In genomic region chr1:154481058-154481457, GRCh38 we compare ENCODE assay signal across 22 cellular contexts. TPM values are rescaled to one million over a fixed set of nuclear protein-coding genes. Genes with fewer than 3 reads are reported as not detected.
DNase-seq lines count a peak whose midpoint lies in the region; ATAC-seq and TF ChIP-seq lines count a peak whose summit lies in the region.
"Had no signal": no experiment of that assay in that cellular context is flagged by ENCODE, and none has a peak within 500 bp of the region (broad histone marks: within the 10 kb centered on the region; RNA-seq: fewer than 3 reads in every experiment).

No MANE protein-coding gene starts in this region.

- H3K27me3 Mint-ChIP-seq in natural killer cell treated with Interleukin-12 subunit alpha and Interleukin-12 subunit beta and Interleukin-15 and Interleukin-18, amount 100 ng/mL, for 72 hours: peaks cover 0 to 6% of the 10 kb centered on the region in 2 donors

- H3K27ac Mint-ChIP-seq in natural killer cell treated with Interleukin-12 subunit alpha and Interleukin-12 subunit beta and Interleukin-15 and Interleukin-18, amount 100 ng/mL, for 72 hours: no peak overlapping the region
- H3K27ac Mint-ChIP-seq: activated naive CD8-positive, alpha-beta T cell treated with anti-CD3 and anti-CD28 coated beads, Interleukin-2, amount 10 ng/mL, durations not matched to agents 7 days and 5 days; activated T-cell treated with anti-CD3 and anti-CD28 coated beads, Interleukin-2, amount 50 U/mL, for 24 hours had no signal

- H3K9me3 ChIP-seq in OCI-LY1 (ENCODE audit: low read length) (no peaks in the 10 kb centered on the region), muscle layer of colon (ENCODE audit: low read length) (no peaks in the 10 kb centered on the region)
- H3K9me3 ChIP-seq: HAP-1, left lung, psoas muscle, SJCRH30 had no signal

- ATAC-seq in natural killer cell treated with Interleukin-12 subunit alpha and Interleukin-12 subunit beta and Interleukin-15 and Interleukin-18, amount 100 ng/mL, for 72 hours: no peak
- ATAC-seq in HG03460 (IDR thresholded peaks at IDR 0.05; ENCODE audit: unreplicated experiment): no peak
- ATAC-seq in GM19328 (IDR thresholded peaks at IDR 0.05; ENCODE audit: unreplicated experiment): no peak
- ATAC-seq: HepG2; left lung; psoas muscle; stimulated activated naive CD8-positive, alpha-beta T cell treated with anti-CD3 and anti-CD28 coated beads, Interleukin-15, Interleukin-2, amounts not matched to agents 100 U/mL and 50 U/mL, for 24 hours had no signal

- no peaks in the 10 kb centered on the region for H3K36me3 ChIP-seq in KMS-11 (ENCODE audit: insufficient read depth)
- H3K36me3 ChIP-seq in OCI-LY1 (ENCODE audit: insufficient read depth, low read length): no peaks in the 10 kb centered on the region
- H3K36me3 ChIP-seq in muscle layer of colon (ENCODE audit: insufficient read depth, low read length): no peaks in the 10 kb centered on the region
- H3K36me3 ChIP-seq: HAP-1, SJCRH30 had no signal

- no peaks in the 10 kb centered on the region for H3K79me2 ChIP-seq in KMS-11 (ENCODE audit: insufficient read depth, low read depth)
- no peaks in the 10 kb centered on the region for H3K79me2 ChIP-seq in OCI-LY1 (ENCODE audit: insufficient read depth, low read length)

- no peaks in the 10 kb centered on the region for H4K20me1 ChIP-seq in KMS-11 (ENCODE audit: insufficient read depth)
- no peaks in the 10 kb centered on the region for H4K20me1 ChIP-seq in OCI-LY1 (ENCODE audit: insufficient read depth, low read length)

- peaks cover 8% of the 10 kb centered on the region in 2 donors for H3K4me1 Mint-ChIP-seq in natural killer cell treated with Interleukin-12 subunit alpha and Interleukin-12 subunit beta and Interleukin-15 and Interleukin-18, amount 100 ng/mL, for 72 hours (ENCODE audit: low read depth in 2 of 2)

- no peaks in the 10 kb centered on the region for H3K36me3 Mint-ChIP-seq in natural killer cell treated with Interleukin-12 subunit alpha and Interleukin-12 subunit beta and Interleukin-15 and Interleukin-18, amount 100 ng/mL, for 72 hours
- H3K36me3 Mint-ChIP-seq: activated naive CD8-positive, alpha-beta T cell treated with anti-CD3 and anti-CD28 coated beads, Interleukin-2, amount 10 ng/mL, durations not matched to agents 7 days and 5 days; CD4-positive, alpha-beta memory T cell had no signal

- H3K9me2 ChIP-seq in OCI-LY1 (ENCODE audit: low read depth, low read length): no peaks in the 10 kb centered on the region

- H3F3A ChIP-seq in OCI-LY1 (ENCODE audit: insufficient read depth, low read length): no peaks in the 10 kb centered on the region

- H3K9me3 Mint-ChIP-seq in natural killer cell treated with Interleukin-12 subunit alpha and Interleukin-12 subunit beta and Interleukin-15 and Interleukin-18, amount 100 ng/mL, for 72 hours: no peaks in the 10 kb centered on the region
- H3K9me3 Mint-ChIP-seq: activated naive CD8-positive, alpha-beta T cell treated with anti-CD3 and anti-CD28 coated beads, Interleukin-2, amount 10 ng/mL, durations not matched to agents 7 days and 5 days; activated T-cell treated with anti-CD3 and anti-CD28 coated beads, Interleukin-2, amount 50 U/mL, for 24 hours; CD4-positive, alpha-beta memory T cell had no signal

- H3K4me3 ChIP-seq in KMS-11 (IDR thresholded peaks at IDR 0.05; ENCODE audit: insufficient read depth, low read depth, low read length) (no peak overlapping the region), OCI-LY1 (ENCODE audit: low read depth, low read length, poor library complexity, severe bottlenecking) (no peak overlapping the region), muscle layer of colon (ENCODE audit: low read depth in 1 of 2, low read length in 2 of 2) (no peak overlapping the region)
- H3K4me3 ChIP-seq: HAP-1, left lung, psoas muscle, SJCRH30 had no signal

- no peak; the same call in none of the 2 replicates for TF ChIP-seq CTCF in KMS-11 (conservative IDR thresholded peaks at IDR 0.05; ENCODE audit: low read depth, low read length)
- TF ChIP-seq CTCF in OCI-LY1 (IDR thresholded peaks at IDR 0.05; ENCODE audit: low read length): peak; percentile 17; the same call in 1 of the 2 replicates

- DNase-seq in NCI-H2081 (lab: John Stamatoyannopoulos, UW) (peak; percentile 55 to 72), NCI-H2081 treated with DMSO at 0.1 percent for 48 hours (lab: John Stamatoyannopoulos, UW) (no peak)
- DNase-seq in natural killer cell treated with Interleukin-12 subunit alpha and Interleukin-12 subunit beta and Interleukin-15 and Interleukin-18, amount 100 ng/mL, for 72 hours (ENCODE audit: low spot score): no peak
- DNase-seq: activated CD4-positive, alpha-beta T cell treated with anti-CD3 and anti-CD28 coated beads, Interleukin-2, amount 50 U/mL, for 4 hours; activated naive CD8-positive, alpha-beta T cell treated with anti-CD3 and anti-CD28 coated beads, Interleukin-2, amount 10 ng/mL, durations not matched to agents 7 days and 5 days; activated T-cell treated with anti-CD3 and anti-CD28 coated beads, Interleukin-2, amount 50 U/mL, for 24 hours; CD4-positive, alpha-beta memory T cell; effector CD8-positive, alpha-beta T cell; left lung; NCI-H1436 treated with DMSO at 0.1 percent for 48 hours; NK-92 treated with Interleukin-12 subunit alpha and Interleukin-12 subunit beta, amount 100 ng/mL, for 24 hours; psoas muscle; stimulated activated naive CD8-positive, alpha-beta T cell treated with anti-CD3 and anti-CD28 coated beads, Interleukin-15, Interleukin-2, amounts not matched to agents 100 U/mL and 50 U/mL, for 24 hours had no signal

- H3K27ac ChIP-seq in KMS-11 (no peak overlapping the region), OCI-LY1 (ENCODE audit: low read depth, low read length, poor library complexity, severe bottlenecking) (no peak overlapping the region), muscle layer of colon (ENCODE audit: low read depth, low read length) (peak overlapping the region; percentile 9)
- H3K27ac ChIP-seq: left lung, psoas muscle, SJCRH30 had no signal

- peak overlapping the region; percentile 5; the same call in 1 of the 2 replicates for H3K4me2 ChIP-seq in KMS-11
- H3K4me2 ChIP-seq in OCI-LY1 (ENCODE audit: low read length): no peak overlapping the region

- no peak overlapping the region for H3K4me3 Mint-ChIP-seq in natural killer cell treated with Interleukin-12 subunit alpha and Interleukin-12 subunit beta and Interleukin-15 and Interleukin-18, amount 100 ng/mL, for 72 hours
- H3K4me3 Mint-ChIP-seq: activated naive CD8-positive, alpha-beta T cell treated with anti-CD3 and anti-CD28 coated beads, Interleukin-2, amount 10 ng/mL, durations not matched to agents 7 days and 5 days; activated T-cell treated with anti-CD3 and anti-CD28 coated beads, Interleukin-2, amount 50 U/mL, for 24 hours; CD4-positive, alpha-beta memory T cell had no signal

- H3K27me3 ChIP-seq in KMS-11 (ENCODE audit: insufficient read depth, low read depth) (no peaks in the 10 kb centered on the region), OCI-LY1 (ENCODE audit: insufficient read depth, low read length) (no peaks in the 10 kb centered on the region), muscle layer of colon (ENCODE audit: control insufficient read depth in 1 of 2, insufficient read depth in 2 of 2, low read length in 2 of 2) (no peaks in the 10 kb centered on the region)
- H3K27me3 ChIP-seq: left lung, SJCRH30 had no signal

- H2AFZ ChIP-seq in KMS-11 (ENCODE audit: low read depth) (no peak overlapping the region), OCI-LY1 (ENCODE audit: low read length) (no peak overlapping the region)

- H3K9ac ChIP-seq in KMS-11 (no peak overlapping the region), OCI-LY1 (ENCODE audit: low read length) (no peak overlapping the region), muscle layer of colon (ENCODE audit: low read length) (no peak overlapping the region)

- H3K4me1 ChIP-seq in KMS-11 (ENCODE audit: low read depth, poor library complexity, severe bottlenecking) (peaks cover 38% of the 10 kb centered on the region), OCI-LY1 (ENCODE audit: insufficient read depth, low read length, severe bottlenecking) (no peaks in the 10 kb centered on the region), muscle layer of colon (ENCODE audit: insufficient read depth, low read length) (no peaks in the 10 kb centered on the region)
- H3K4me1 ChIP-seq: HAP-1 had no signal

RNA-seq across cellular contexts. Expression of gene TDRD10, which starts 21.0 kb away (rescaled TPM):
- total RNA-seq in natural killer cell treated with Interleukin-12 subunit alpha and Interleukin-12 subunit beta and Interleukin-15 and Interleukin-18, amount 100 ng/mL, for 72 hours: not detected
- total RNA-seq: activated naive CD8-positive, alpha-beta T cell treated with anti-CD3 and anti-CD28 coated beads, Interleukin-2, amount 10 ng/mL, durations not matched to agents 7 days and 5 days; CD4-positive, alpha-beta memory T cell; HepG2; SJCRH30 had no signal

RNA-seq across cellular contexts. Expression of gene SHE, which starts 21.2 kb away (rescaled TPM):
- under 1 TPM in 1 of 2 donors, not detected in 1; 0.19 TPM for total RNA-seq in natural killer cell treated with Interleukin-12 subunit alpha and Interleukin-12 subunit beta and Interleukin-15 and Interleukin-18, amount 100 ng/mL, for 72 hours
- total RNA-seq: activated naive CD8-positive, alpha-beta T cell treated with anti-CD3 and anti-CD28 coated beads, Interleukin-2, amount 10 ng/mL, durations not matched to agents 7 days and 5 days; CD4-positive, alpha-beta memory T cell; G401; HepG2 had no signal

Comparison
In these comparisons a context has a peak if more than half of its experiments do, and no peak if none do; other contexts are left out.
1. DNase-seq: peak in NCI-H2081 (2 of 2); none in NCI-H2081 treated with DMSO at 0.1 percent for 48 hours (single experiment) and natural killer cell treated with Interleukin-12 subunit alpha and Interleukin-12 subunit beta and Interleukin-15 and Interleukin-18, amount 100 ng/mL, for 72 hours (single experiment).